1 cellular context compared by ENCODE assay signal in genomic region chr9:129812385-129812784, GRCh38.
TF ChIP-seq lines count a peak whose summit lies in the region.

No MANE protein-coding gene starts in this region.

TF ChIP-seq in HCT116, 20 proteins besides CTCF, POLR2A, EP300 and RAD21:
- TF ChIP-seq JUND (IDR thresholded peaks at IDR 0.05) (no peak), REST (IDR thresholded peaks at IDR 0.05; ENCODE audit: low read depth) (no peak), EGR1 (IDR thresholded peaks at IDR 0.05; ENCODE audit: low read depth) (no peak)
TF ChIP-seq in HCT116: peak in this region for 0.
